ENCODE assay signal across 22 cellular contexts in genomic region chr14:50768220-50768619, GRCh38.
DNase-seq lines count a peak whose midpoint lies in the region; ATAC-seq, FAIRE-seq and TF ChIP-seq lines count a peak whose summit lies in the region.
"Had no signal": no experiment of that assay in that cellular context is flagged by ENCODE, and none has a peak within 500 bp of the region (broad histone marks: within the 10 kb centered on the region; RNA-seq: fewer than 3 reads in every experiment).

No MANE protein-coding gene starts in this region.

- ATAC-seq in IMR-90 (ENCODE audit: low read depth) (no peak), left lobe of liver (no peak)
- ATAC-seq in activated naive CD8-positive, alpha-beta T cell treated with anti-CD3 and anti-CD28 coated beads, Interleukin-2, amount 50 U/mL, for 24 hours, result no peak
- ATAC-seq in stimulated activated memory B cell treated with anti-CD40 and anti-IgM and Interleukin-4, amounts not matched to agents 10 μg/mL and 1 μg/mL and 100 μg/mL, for 72 hours, result no peak

- 0 out of 2 replicates have a peak overlapping the region, but pooled peaks have one; percentile 24 for H3K23ac ChIP-seq in IMR-90 (ENCODE audit: low read depth, low read length)

- no peak overlapping the region for H3K4me3 Mint-ChIP-seq in activated naive CD8-positive, alpha-beta T cell treated with anti-CD3 and anti-CD28 coated beads, Interleukin-2, amount 50 U/mL, for 24 hours
- no peak overlapping the region for H3K4me3 Mint-ChIP-seq in stimulated activated memory B cell treated with anti-CD40 and anti-IgM and Interleukin-4, amounts not matched to agents 10 μg/mL and 1 μg/mL and 100 μg/mL, for 72 hours
- H3K4me3 Mint-ChIP-seq: activated naive CD4-positive, alpha-beta T cell treated with anti-CD3 and anti-CD28 coated beads for 36 hours had no signal

- H2BK5ac ChIP-seq in IMR-90 (ENCODE audit: low read depth, low read length, poor library complexity, severe bottlenecking), result peak overlapping the region; percentile 5

- no peaks in the 10 kb centered on the region for H3K27me3 Mint-ChIP-seq in activated naive CD8-positive, alpha-beta T cell treated with anti-CD3 and anti-CD28 coated beads, Interleukin-2, amount 50 U/mL, for 24 hours
- H3K27me3 Mint-ChIP-seq in stimulated activated memory B cell treated with anti-CD40 and anti-IgM and Interleukin-4, amounts not matched to agents 10 μg/mL and 1 μg/mL and 100 μg/mL, for 72 hours, result no peaks in the 10 kb centered on the region

- TF ChIP-seq POLR2A in IMR-90 (IDR thresholded peaks at IDR 0.05; ENCODE audit: low read depth, low read length) (no peak), endothelial cell of umbilical vein (IDR thresholded peaks at IDR 0.05; ENCODE audit: low read depth, low read length) (no peak)

- peak overlapping the region; percentile 0; the same call in 1 of the 2 replicates for H2BK20ac ChIP-seq in IMR-90 (ENCODE audit: low read depth, low read length)

- no peaks in the 10 kb centered on the region for H3K79me2 ChIP-seq in endothelial cell of umbilical vein (ENCODE audit: control insufficient read depth, insufficient read depth, low read length)

- no peak for DNase-seq in IMR-90
- no peak for DNase-seq in activated naive CD8-positive, alpha-beta T cell treated with anti-CD3 and anti-CD28 coated beads, Interleukin-2, amount 50 U/mL, for 24 hours
- DNase-seq in endothelial cell of umbilical vein (ENCODE audit: low read depth, low spot score), result no peak
- no peak for DNase-seq in activated effector memory CD4-positive, alpha-beta T cell treated with anti-CD3 and anti-CD28 coated beads, Interleukin-2, amount 50 U/mL, for 16 hours
- no peak for DNase-seq in EL
- no peak for DNase-seq in left lobe of liver (ENCODE audit: low spot score)
- DNase-seq: activated CD4-positive, alpha-beta T cell treated with anti-CD3 and anti-CD28 coated beads for 4 hours; activated naive CD4-positive, alpha-beta T cell treated with anti-CD3 and anti-CD28 coated beads for 36 hours; AML-193; Caco-2; central memory CD4-positive, alpha-beta T cell; effector memory CD4-positive, alpha-beta T cell; KG1; left ventricle myocardium inferior; MV-4-11; NCI-H1930; NCI-H510A; nucleus accumbens had no signal

- H3K4me1 ChIP-seq in IMR-90 (ENCODE audit: control insufficient read depth, insufficient read depth, low read length) (peaks cover 15% of the 10 kb centered on the region), endothelial cell of umbilical vein (ENCODE audit: control insufficient read depth, extremely low read depth, insufficient read depth, low read length) (peaks cover 9% of the 10 kb centered on the region)
- H3K4me1 ChIP-seq: Caco-2 had no signal

- H3K9me1 ChIP-seq in IMR-90 (ENCODE audit: insufficient read depth, low read length) (peaks cover 23% of the 10 kb centered on the region), endothelial cell of umbilical vein (replicated peaks; ENCODE audit: control insufficient read depth, extremely low read depth, insufficient read depth, low read length) (no peaks in the 10 kb centered on the region)

- no peak overlapping the region for H3K4me2 ChIP-seq in IMR-90 (ENCODE audit: low read depth, low read length)
- no peak overlapping the region for H3K4me2 ChIP-seq in endothelial cell of umbilical vein (ENCODE audit: insufficient read depth, low read length)

- H2AK5ac ChIP-seq in IMR-90 (ENCODE audit: low read depth, low read length), result no peak overlapping the region; the same call in 1 of the 2 replicates

- H4K5ac ChIP-seq in IMR-90 (ENCODE audit: low read depth, low read length), result 0 out of 2 replicates have a peak overlapping the region, but pooled peaks have one; percentile 27

- H2BK15ac ChIP-seq in IMR-90 (ENCODE audit: low read depth, low read length), result peak overlapping the region; percentile 11; the same call in 1 of the 3 replicates

- no peak overlapping the region for H4K8ac ChIP-seq in IMR-90 (ENCODE audit: low read depth in 2 of 2, low read length in 2 of 2)

- no peak overlapping the region for H3K4ac ChIP-seq in IMR-90 (ENCODE audit: low read depth, low read length)

- no peak overlapping the region for H2BK120ac ChIP-seq in IMR-90 (ENCODE audit: low read depth, low read length)

- peaks cover 65% of the 10 kb centered on the region for H3K36me3 Mint-ChIP-seq in activated naive CD8-positive, alpha-beta T cell treated with anti-CD3 and anti-CD28 coated beads, Interleukin-2, amount 50 U/mL, for 24 hours (ENCODE audit: low read depth)
- peaks cover 83% of the 10 kb centered on the region for H3K36me3 Mint-ChIP-seq in stimulated activated memory B cell treated with anti-CD40 and anti-IgM and Interleukin-4, amounts not matched to agents 10 μg/mL and 1 μg/mL and 100 μg/mL, for 72 hours

- no TSS peak for BruUV-seq in IMR-90 (replicated peaks; lab: Mats Ljungman, UMichigan)
- BruUV-seq in endothelial cell of umbilical vein (replicated peaks; lab: Mats Ljungman, UMichigan), result no TSS peak

- no peak for FAIRE-seq in endothelial cell of umbilical vein (lab: Jason Lieb, UNC)
- FAIRE-seq: TTC549 had no signal

- H3K9me3 Mint-ChIP-seq in activated naive CD8-positive, alpha-beta T cell treated with anti-CD3 and anti-CD28 coated beads, Interleukin-2, amount 50 U/mL, for 24 hours, result no peaks in the 10 kb centered on the region
- no peaks in the 10 kb centered on the region for H3K9me3 Mint-ChIP-seq in stimulated activated memory B cell treated with anti-CD40 and anti-IgM and Interleukin-4, amounts not matched to agents 10 μg/mL and 1 μg/mL and 100 μg/mL, for 72 hours
- H3K9me3 Mint-ChIP-seq: activated naive CD4-positive, alpha-beta T cell treated with anti-CD3 and anti-CD28 coated beads for 36 hours had no signal

- H3K36me3 ChIP-seq in IMR-90 (ENCODE audit: control insufficient read depth, insufficient read depth, low read length), result peaks cover 42% of the 10 kb centered on the region
- peaks cover 17 to 36% of the 10 kb centered on the region in 2 experiments for H3K36me3 ChIP-seq in endothelial cell of umbilical vein (ENCODE audit: control insufficient read depth in 2 of 2, extremely low read depth in 1 of 2, insufficient read depth in 2 of 2, low read length in 2 of 2)

- H2AK9ac ChIP-seq in IMR-90 (replicated peaks; ENCODE audit: low read depth, low read length, poor library complexity), result no peak overlapping the region

- H3K18ac ChIP-seq in IMR-90 (ENCODE audit: low read depth, low read length), result no peak overlapping the region

- H3K27me3 ChIP-seq in IMR-90 (ENCODE audit: control insufficient read depth, insufficient read depth, low read length), result no peaks in the 10 kb centered on the region
- H3K27me3 ChIP-seq in endothelial cell of umbilical vein (ENCODE audit: control insufficient read depth in 2 of 2, insufficient read depth in 2 of 2, low read length in 2 of 2), result no peaks in the 10 kb centered on the region
- H3K27me3 ChIP-seq: tibial nerve had no signal

- POLR2A ChIA-PET in IMR-90 (lab: Charles Lee; ENCODE audit: unreplicated experiment), result no interaction called here
- POLR2A ChIA-PET in endothelial cell of umbilical vein (lab: Charles Lee), result no interaction called here

- dilution Hi-C loops in IMR-90 (cut with HindIII; ENCODE audit: low sequenced_read_pairs, unreplicated experiment) (no loop called here), endothelial cell of umbilical vein (cut with MboI; ENCODE audit: extremely low pct_ligation_motif_present, low sequenced_read_pairs) (no loop called here)

- TF ChIP-seq CTCF in IMR-90 (conservative IDR thresholded peaks at IDR 0.05; ENCODE audit: low read depth, low read length) (no peak), endothelial cell of umbilical vein (IDR thresholded peaks at IDR 0.05; ENCODE audit: extremely low read depth in 1 of 2, insufficient read depth in 1 of 2, low read depth in 1 of 2, low read length in 2 of 2) (no peak)

- H4K20me1 ChIP-seq in IMR-90 (ENCODE audit: insufficient read depth, low read length) (no peaks in the 10 kb centered on the region), endothelial cell of umbilical vein (replicated peaks; ENCODE audit: control insufficient read depth, extremely low read depth, insufficient read depth, low read length) (no peaks in the 10 kb centered on the region)

- CTCF ChIA-PET in IMR-90 (lab: Yijun Ruan, JAX) (no interaction called here), endothelial cell of umbilical vein (lab: Charles Lee) (interaction anchor here (0.7 to 1.3 kb wide), 5 partner anchors 10 to 167 kb away, joined by 3 to 7 read pairs (median 4); no protein-coding TSS in a partner anchor)

- H3K9me3 ChIP-seq in IMR-90 (ENCODE audit: control insufficient read depth, insufficient read depth, low read length), result no peaks in the 10 kb centered on the region
- no peaks in the 10 kb centered on the region for H3K9me3 ChIP-seq in endothelial cell of umbilical vein (replicated peaks; ENCODE audit: control insufficient read depth, insufficient read depth, low read length)
- H3K9me3 ChIP-seq: Caco-2, left ventricle myocardium inferior, tibial nerve had no signal

- H3K56ac ChIP-seq in IMR-90 (ENCODE audit: extremely low read depth, insufficient read depth, low read length), result no peak overlapping the region

- H3K27ac Mint-ChIP-seq in activated naive CD8-positive, alpha-beta T cell treated with anti-CD3 and anti-CD28 coated beads, Interleukin-2, amount 50 U/mL, for 24 hours, result peak overlapping the region; percentile 3
- peak overlapping the region; percentile 42 for H3K27ac Mint-ChIP-seq in stimulated activated memory B cell treated with anti-CD40 and anti-IgM and Interleukin-4, amounts not matched to agents 10 μg/mL and 1 μg/mL and 100 μg/mL, for 72 hours
- H3K27ac Mint-ChIP-seq: activated naive CD4-positive, alpha-beta T cell treated with anti-CD3 and anti-CD28 coated beads for 36 hours had no signal

- H3K27ac ChIP-seq in IMR-90 (ENCODE audit: insufficient read depth, low read length) (no peak overlapping the region), endothelial cell of umbilical vein (ENCODE audit: insufficient read depth, low read depth, low read length) (peak overlapping the region; percentile 23)
- H3K27ac ChIP-seq: left ventricle myocardium inferior, RWPE1 had no signal

- H4K91ac ChIP-seq in IMR-90 (ENCODE audit: insufficient read depth, low read depth, low read length), result no peak overlapping the region

- 0 out of 2 replicates have a peak overlapping the region, but pooled peaks have one; percentile 13 for H3K14ac ChIP-seq in IMR-90 (replicated peaks; ENCODE audit: low read depth, low read length)

- H3K4me3 ChIP-seq in IMR-90 (ENCODE audit: insufficient read depth, low read depth, low read length) (no peak overlapping the region), endothelial cell of umbilical vein (replicated peaks in 1 of 3; ENCODE audit: insufficient read depth in 1 of 3, low read depth in 1 of 3, low read length in 3 of 3) (no peak overlapping the region)
- H3K4me3 ChIP-seq: left ventricle myocardium inferior, tibial nerve had no signal

- 88% methylated on average over 1 of the region's 1 CpG; no CpG with 5 or more reads in 1 of the 2 experiments for WGBS in IMR-90 (ENCODE audit: extremely low coverage in 2 of 2, insufficient read length in 1 of 2), 2 experiments

- intact Hi-C loops in IMR-90 (cut with micrococcal nuclease), result no loop called here
- intact Hi-C loops in endothelial cell of umbilical vein (cut with micrococcal nuclease), result no loop called here

- peaks cover 0 to 20% of the 10 kb centered on the region in 2 experiments; a peak in 3 of 4 replicates for H3K79me1 ChIP-seq in IMR-90 (ENCODE audit: low read depth in 1 of 2, low read length in 2 of 2)

- peaks cover 7% of the 10 kb centered on the region for H3K4me1 Mint-ChIP-seq in activated naive CD8-positive, alpha-beta T cell treated with anti-CD3 and anti-CD28 coated beads, Interleukin-2, amount 50 U/mL, for 24 hours
- H3K4me1 Mint-ChIP-seq in stimulated activated memory B cell treated with anti-CD40 and anti-IgM and Interleukin-4, amounts not matched to agents 10 μg/mL and 1 μg/mL and 100 μg/mL, for 72 hours, result no peaks in the 10 kb centered on the region

- no peak for TF ChIP-seq RAD21 in IMR-90 (IDR thresholded peaks at IDR 0.05; ENCODE audit: low read length)

- no peak overlapping the region for H3K9ac ChIP-seq in IMR-90 (ENCODE audit: low read depth, low read length)
- no peak overlapping the region for H3K9ac ChIP-seq in endothelial cell of umbilical vein (replicated peaks; ENCODE audit: extremely low read depth, insufficient read depth, low read length)

- H2AFZ ChIP-seq in IMR-90 (replicated peaks; ENCODE audit: low read length, poor library complexity), result no peak overlapping the region
- no peak overlapping the region for H2AFZ ChIP-seq in endothelial cell of umbilical vein (ENCODE audit: low read depth, low read length)

- in situ Hi-C loops in IMR-90 (cut with MboI; ENCODE audit: low sequenced_read_pairs), result no loop called here
